23 cellular contexts compared by ENCODE assay signal in the genomic region with DNA sequence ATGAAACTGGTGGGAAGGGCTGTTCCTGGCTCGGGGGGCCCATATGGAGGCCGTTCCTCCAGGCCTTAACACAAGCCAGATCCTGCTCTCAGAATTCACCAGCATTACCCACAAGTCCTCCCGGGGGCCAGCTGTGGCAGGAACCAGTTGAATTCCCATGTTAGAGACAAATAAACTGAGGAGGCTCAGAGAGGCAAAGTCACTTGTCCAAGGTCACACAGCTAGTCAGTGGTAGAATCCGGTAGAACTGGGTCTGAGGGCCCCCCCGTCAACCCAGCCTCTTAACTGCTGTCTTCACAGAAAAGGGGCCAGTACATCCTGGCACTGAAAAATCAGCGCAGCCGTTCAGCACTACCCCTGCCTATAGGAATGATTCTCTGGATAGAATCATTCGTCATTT. TPM values are rescaled to one million over a fixed set of nuclear protein-coding genes. Genes with fewer than 3 reads are reported as not detected.
DNase-seq lines count a peak whose midpoint lies in the region; ATAC-seq, FAIRE-seq and TF ChIP-seq lines count a peak whose summit lies in the region.
"Had no signal": no experiment of that assay in that cellular context is flagged by ENCODE, and none has a peak within 500 bp of the region (broad histone marks: within the 10 kb centered on the region; RNA-seq: fewer than 3 reads in every experiment).

No MANE protein-coding gene starts in this region.

- no peaks in the 10 kb centered on the region for H3K9me3 Mint-ChIP-seq in stimulated activated memory B cell treated with anti-CD40 and anti-IgM and Interleukin-4, amounts not matched to agents 10 μg/mL and 1 μg/mL and 100 μg/mL, for 72 hours
- H3K9me3 Mint-ChIP-seq: CD4-positive, alpha-beta T cell; HFFc6 had no signal

- H4K20me1 ChIP-seq in HepG2 (ENCODE audit: insufficient read depth, low read length) (no peaks in the 10 kb centered on the region), PC-9 (ENCODE audit: insufficient read depth) (no peaks in the 10 kb centered on the region)
- H4K20me1 ChIP-seq: BLaER1 treated with 17β-estradiol and CSF1 and Interleukin-3, amounts not matched to agents 10 nM and 100 nM had no signal

- H3K4me1 ChIP-seq in HepG2 (ENCODE audit: insufficient read depth, low read length) (peaks cover 35% of the 10 kb centered on the region), right lobe of liver (peaks cover 0 to 11% (median 0%) of the 10 kb centered on the region in 4 donors), PC-9 (replicated peaks; ENCODE audit: insufficient read depth) (peaks cover 73% of the 10 kb centered on the region), sigmoid colon (no peaks in the 10 kb centered on the region)

- in situ Hi-C loops in HepG2 (cut with HindIII; ENCODE audit: extremely low pct_ligation_motif_present, low pct_unique_long_range_greater_than_20kb) = no loop called here

- H3K9me3 ChIP-seq in HepG2 (ENCODE audit: low read length) = no peaks in the 10 kb centered on the region
- H3K9me3 ChIP-seq in right lobe of liver = no peaks in the 10 kb centered on the region
- no peaks in the 10 kb centered on the region for H3K9me3 ChIP-seq in PC-9 (ENCODE audit: insufficient read depth, low read depth)
- H3K9me3 ChIP-seq in sigmoid colon = no peaks in the 10 kb centered on the region
- H3K9me3 ChIP-seq: BLaER1 treated with 17β-estradiol and CSF1 and Interleukin-3, amounts not matched to agents 10 nM and 100 nM had no signal

- no peak for TF ChIP-seq RAD21 in HepG2 (CRISPR knock-in tag; IDR thresholded peaks at IDR 0.05)

- H3K36me3 ChIP-seq in HepG2 (replicated peaks in 1 of 2; ENCODE audit: control insufficient read depth in 1 of 2, insufficient read depth in 2 of 2, low read length in 2 of 2) (no peaks in the 10 kb centered on the region), right lobe of liver (no peaks in the 10 kb centered on the region), PC-9 (ENCODE audit: low read depth) (no peaks in the 10 kb centered on the region), sigmoid colon (no peaks in the 10 kb centered on the region)
- H3K36me3 ChIP-seq: BLaER1 treated with 17β-estradiol and CSF1 and Interleukin-3, amounts not matched to agents 10 nM and 100 nM had no signal

- no TSS peak for BruUV-seq in HepG2 (replicated peaks; lab: Mats Ljungman, UMichigan)
- no TSS peak for BruUV-seq in PC-9 (replicated peaks; lab: Mats Ljungman, UMichigan)

- DNase-seq in HepG2 (ENCODE audit: low spot score) (no peak), right lobe of liver (no peak), PC-9 (no peak), amniotic epithelial cell (ENCODE audit: low read depth) (peak; percentile 42), sigmoid colon (no peak), pons (ENCODE audit: low spot score) (no peak)
- DNase-seq: CD4-positive, alpha-beta T cell; H7; HFFc6; Karpas-422; NCI-H1092 treated with DMSO at 0.1 percent for 48 hours; NCI-H1436 treated with DMSO at 0.1 percent for 48 hours; NCI-H187 treated with DMSO at 0.1 percent for 48 hours; NCI-H2171 treated with DMSO at 0.1 percent for 48 hours; NCI-H524; NCI-H748 treated with DMSO at 0.1 percent for 48 hours; RPMI8226; SHP77 had no signal

- TF ChIP-seq CTCF in HepG2 (CRISPR knock-in tag; IDR thresholded peaks at IDR 0.05) = no peak
- TF ChIP-seq CTCF in right lobe of liver (IDR thresholded peaks at IDR 0.05) = no peak
- TF ChIP-seq CTCF in PC-9 (conservative IDR thresholded peaks at IDR 0.05) = no peak
- TF ChIP-seq CTCF in sigmoid colon (IDR thresholded peaks at IDR 0.05) = no peak

- H3K27ac ChIP-seq in HepG2 (ENCODE audit: extremely low read length, insufficient read depth, low read length) (no peak overlapping the region), right lobe of liver (no peak overlapping the region), PC-9 (peak overlapping the region; percentile 92), sigmoid colon (no peak overlapping the region)
- H3K27ac ChIP-seq: BLaER1 treated with 17β-estradiol and CSF1 and Interleukin-3, amounts not matched to agents 10 nM and 100 nM had no signal

- CTCF ChIA-PET in HepG2 (lab: Yijun Ruan, JAX; ENCODE audit: low intra/inter-chr PET ratio, low total read pairs) = no interaction called here
- CTCF ChIA-PET in PC-9 (lab: Charles Lee) = interaction anchor here (0.5 kb wide), 1 partner anchor 1055 kb away, joined by 5 read pairs; no protein-coding TSS in a partner anchor

- intact Hi-C loops in HepG2 (cut with micrococcal nuclease; ENCODE audit: unreplicated experiment) (no loop called here), right lobe of liver (cut with DNase I) (loop anchor here in 1 of 2 donors (10.0 kb wide), 1 partner anchor 337 kb away; no protein-coding TSS in a partner anchor), PC-9 (cut with micrococcal nuclease; ENCODE audit: unreplicated experiment) (loop anchor here (1.0 to 2.0 kb wide), 3 partner anchors 28 to 279 kb away; no protein-coding TSS in a partner anchor), sigmoid colon (cut with DNase I) (no loop called here)

- H3K4me2 ChIP-seq in HepG2 (ENCODE audit: low read depth, low read length) (no peak overlapping the region), PC-9 (peak overlapping the region; percentile 58)

- no peaks in the 10 kb centered on the region for H3K36me3 Mint-ChIP-seq in stimulated activated memory B cell treated with anti-CD40 and anti-IgM and Interleukin-4, amounts not matched to agents 10 μg/mL and 1 μg/mL and 100 μg/mL, for 72 hours

- H3K79me2 ChIP-seq in HepG2 (ENCODE audit: insufficient read depth, low read length) (no peaks in the 10 kb centered on the region), PC-9 (ENCODE audit: low read depth) (no peaks in the 10 kb centered on the region)

- TF ChIP-seq EP300 in HepG2 (IDR thresholded peaks at IDR 0.05; ENCODE audit: low read depth in 2 of 2, low read length in 2 of 2) (no peak), HepG2 (CRISPR knock-in tag; IDR thresholded peaks at IDR 0.05; ENCODE audit: borderline replicate concordance) (no peak), sigmoid colon (IDR thresholded peaks at IDR 0.05) (no peak)

- WGBS in HepG2 (ENCODE audit: low lambda C conversion rate) = 88% methylated on average over 8 of the region's 8 CpGs
- no CpG with 5 or more reads among the region's 8 CpGs for WGBS in right lobe of liver (ENCODE audit: insufficient coverage, low coverage, low lambda C conversion rate, missing lambda C conversion rate)
- WGBS in sigmoid colon, 2 donors = 88 to 95% methylated on average over 8 of the region's 8 CpGs

- POLR2A ChIA-PET in HepG2 (lab: Yijun Ruan, JAX) = no interaction called here
- POLR2A ChIA-PET in PC-9 (lab: Charles Lee; ENCODE audit: unreplicated experiment) = no interaction called here

- no peak for FAIRE-seq in HepG2 (lab: Jason Lieb, UNC)
- FAIRE-seq: D721Med, G401.6 had no signal

- peaks cover 12% of the 10 kb centered on the region for H3K4me1 Mint-ChIP-seq in stimulated activated memory B cell treated with anti-CD40 and anti-IgM and Interleukin-4, amounts not matched to agents 10 μg/mL and 1 μg/mL and 100 μg/mL, for 72 hours

- peaks cover 11% of the 10 kb centered on the region for H3K27me3 Mint-ChIP-seq in stimulated activated memory B cell treated with anti-CD40 and anti-IgM and Interleukin-4, amounts not matched to agents 10 μg/mL and 1 μg/mL and 100 μg/mL, for 72 hours
- H3K27me3 Mint-ChIP-seq: CD4-positive, alpha-beta T cell had no signal

- H3K4me3 ChIP-seq in HepG2 (replicated peaks in 1 of 3; ENCODE audit: insufficient read depth in 1 of 3, low read depth in 2 of 3, low read length in 3 of 3) = no peak overlapping the region
- no peak overlapping the region for H3K4me3 ChIP-seq in right lobe of liver
- no peak overlapping the region for H3K4me3 ChIP-seq in PC-9
- H3K4me3 ChIP-seq in sigmoid colon = no peak overlapping the region
- H3K4me3 ChIP-seq: BLaER1 treated with 17β-estradiol and CSF1 and Interleukin-3, amounts not matched to agents 10 nM and 100 nM had no signal

- ATAC-seq in HepG2 (no peak), right lobe of liver (no peak), HG02759 (IDR thresholded peaks at IDR 0.05; ENCODE audit: unreplicated experiment) (no peak)
- no peak for ATAC-seq in stimulated activated memory B cell treated with anti-CD40 and anti-IgM and Interleukin-4, amounts not matched to agents 10 μg/mL and 1 μg/mL and 100 μg/mL, for 72 hours

- H3K27ac Mint-ChIP-seq in stimulated activated memory B cell treated with anti-CD40 and anti-IgM and Interleukin-4, amounts not matched to agents 10 μg/mL and 1 μg/mL and 100 μg/mL, for 72 hours = peak overlapping the region; percentile 19
- H3K27ac Mint-ChIP-seq: CD4-positive, alpha-beta T cell; HFFc6 had no signal

- H3K27me3 ChIP-seq in HepG2 (ENCODE audit: control insufficient read depth in 1 of 2, insufficient read depth in 2 of 2, low read length in 2 of 2) = no peaks in the 10 kb centered on the region
- no peaks in the 10 kb centered on the region for H3K27me3 ChIP-seq in right lobe of liver
- no peaks in the 10 kb centered on the region for H3K27me3 ChIP-seq in PC-9 (ENCODE audit: insufficient read depth, low read depth)
- no peaks in the 10 kb centered on the region for H3K27me3 ChIP-seq in sigmoid colon
- H3K27me3 ChIP-seq: BLaER1 treated with 17β-estradiol and CSF1 and Interleukin-3, amounts not matched to agents 10 nM and 100 nM had no signal

- no peak overlapping the region for H3K9ac ChIP-seq in HepG2 (ENCODE audit: insufficient read depth, low read depth, low read length)
- H3K9ac ChIP-seq: BLaER1 treated with 17β-estradiol and CSF1 and Interleukin-3, amounts not matched to agents 10 nM and 100 nM had no signal

- H2AFZ ChIP-seq in HepG2 (ENCODE audit: low read length) (no peak overlapping the region), PC-9 (no peak overlapping the region)

- H3F3A ChIP-seq in PC-9 (ENCODE audit: insufficient read depth, low read depth) = peaks cover 53% of the 10 kb centered on the region

- no peak overlapping the region for H3K4me3 Mint-ChIP-seq in stimulated activated memory B cell treated with anti-CD40 and anti-IgM and Interleukin-4, amounts not matched to agents 10 μg/mL and 1 μg/mL and 100 μg/mL, for 72 hours
- H3K4me3 Mint-ChIP-seq: CD4-positive, alpha-beta T cell; HFFc6 had no signal

- H3K9me2 ChIP-seq in PC-9 (ENCODE audit: insufficient read depth) = no peaks in the 10 kb centered on the region

- no peak for TF ChIP-seq POLR2A in HepG2 (IDR thresholded peaks at IDR 0.05; ENCODE audit: insufficient read depth in 1 of 2, low read depth in 2 of 2, low read length in 2 of 2)
- TF ChIP-seq POLR2A in right lobe of liver (IDR thresholded peaks at IDR 0.05) = no peak
- TF ChIP-seq POLR2A in sigmoid colon (IDR thresholded peaks at IDR 0.05) = no peak

RNA-seq across cellular contexts. Expression of a gene that starts 12.3 kb away (rescaled TPM):
- total RNA-seq in HepG2 (2016; rRNA removed; fragmentation: Illumina TruSeq; extraction: Trizol) (16.4 and 17.3 TPM in 2 replicates), right lobe of liver (1 to 10 TPM; 4.7 to 9.2 (median 6.4) TPM), PC-9 (2021) (22.1 and 26.8 TPM in 2 replicates), sigmoid colon (10 to 100 TPM; 16.1 to 23.0 (median 20.4) TPM)
- 8.7 and 13.6 TPM in 2 replicates for total RNA-seq in HepG2 (2016; cell fraction: cytosol; rRNA removed; fragmentation: Illumina TruSeq; extraction: Trizol; ENCODE audit: low read depth)
- 15.8 and 19.3 TPM in 2 replicates for total RNA-seq in HepG2 (2016; cell fraction: insoluble cytoplasmic fraction; rRNA removed; fragmentation: Illumina TruSeq; extraction: Trizol)
- total RNA-seq in HepG2 (2016; cell fraction: membrane; rRNA removed; fragmentation: Illumina TruSeq; extraction: Trizol) = 9.1 and 9.4 TPM in 2 replicates
- 21.4 and 24.3 TPM in 2 replicates for total RNA-seq in HepG2 (2016; cell fraction: nucleus; rRNA removed; fragmentation: Illumina TruSeq; extraction: Trizol)
- polyA plus RNA-seq in HepG2 (2011; rRNA removed) (11.0 and 11.5 TPM in 2 replicates), sigmoid colon (10 to 100 TPM in 1 of 3 donors, 1 to 10 TPM in 2; 4.2 to 16.0 (median 5.3) TPM)
- polyA plus RNA-seq in HepG2 (2011; cell fraction: cytosol; rRNA removed) = 3.9 and 4.1 TPM in 2 replicates
- polyA plus RNA-seq in HepG2 (2011; cell fraction: nucleus; rRNA removed) = 14.2 and 17.5 TPM in 2 replicates
- 8.1 and 9.3 TPM in 2 replicates for polyA plus RNA-seq in HepG2 (2012)
- polyA plus RNA-seq in HepG2 (2016; cell fraction: cytosol; fragmentation: Illumina TruSeq; extraction: Trizol; ENCODE audit: low read depth) = 2.0 and 2.5 TPM in 2 replicates
- polyA plus RNA-seq in HepG2 (2016; cell fraction: insoluble cytoplasmic fraction; fragmentation: Illumina TruSeq; extraction: Trizol; ENCODE audit: low read depth) = 13.0 and 13.8 TPM in 2 replicates
- 2.9 and 4.2 TPM in 2 replicates for polyA plus RNA-seq in HepG2 (2016; cell fraction: membrane; fragmentation: Illumina TruSeq; extraction: Trizol; ENCODE audit: low read depth)
- 28.7 and 33.4 TPM in 2 replicates for polyA plus RNA-seq in HepG2 (2016; cell fraction: nucleus; fragmentation: Illumina TruSeq; extraction: Trizol; ENCODE audit: insufficient read depth, low read depth)
- 19.0 and 68.2 TPM in 2 replicates for polyA minus RNA-seq in HepG2 (2011; rRNA and poly(A)+ RNA removed; ENCODE audit: low replicate concordance)
- polyA minus RNA-seq in HepG2 (2011; cell fraction: cytosol; rRNA and poly(A)+ RNA removed) = 5.5 and 5.6 TPM in 2 replicates
- 27.9 and 34.7 TPM in 2 replicates for polyA minus RNA-seq in HepG2 (2011; cell fraction: nucleus; rRNA and poly(A)+ RNA removed)
